ENCODE assay signal across 8 cellular contexts in genomic region chr2:234981197-234982095, GRCh38. TPM values are rescaled to one million over a fixed set of nuclear protein-coding genes. Genes with fewer than 3 reads are reported as not detected.
DNase-seq lines count a peak whose midpoint lies in the region; ATAC-seq and TF ChIP-seq lines count a peak whose summit lies in the region.

No MANE protein-coding gene starts in this region.

- CTCF ChIA-PET in T-cell (lab: Charles Lee) = no interaction called here

- ATAC-seq in T-cell (replicated peaks in 1 of 4) (no peak), HG03571 (IDR thresholded peaks at IDR 0.05; ENCODE audit: unreplicated experiment) (no peak)

- H3K9me3 Mint-ChIP-seq in endothelial cell (ENCODE audit: unreplicated experiment) (no peaks in the 10 kb centered on the region), T-cell (peaks cover 0 to 3% (median 0%) of the 10 kb centered on the region in 3 donors)

- DNase-seq in AG09309 (ENCODE audit: low read depth) (peak; percentile 98), NCI-H2029 (lab: John Stamatoyannopoulos, UW) (peak; percentile 22), endothelial cell (ENCODE audit: low spot score) (peak; percentile 65), mucosa of gallbladder (ENCODE audit: low spot score) (peak; percentile 54), T-cell (no peak), erythroblast (lab: John Stamatoyannopoulos, UW) (no peak)
- DNase-seq in stimulated activated naive CD4-positive, alpha-beta T cell (lab: John Stamatoyannopoulos, UW) = no peak

- peak overlapping the region; percentile 86 for H3K4me3 Mint-ChIP-seq in endothelial cell (ENCODE audit: unreplicated experiment)
- H3K4me3 Mint-ChIP-seq in T-cell = no peak overlapping the region

- peaks cover 11% of the 10 kb centered on the region for H3K27me3 Mint-ChIP-seq in endothelial cell (ENCODE audit: unreplicated experiment)
- H3K27me3 Mint-ChIP-seq in T-cell = peaks cover 0 to 7% of the 10 kb centered on the region in 2 donors

- POLR2A ChIA-PET in T-cell (lab: Charles Lee) = no interaction called here

- peak overlapping the region; percentile 99 for H3K27ac Mint-ChIP-seq in endothelial cell (ENCODE audit: unreplicated experiment)
- no peak overlapping the region for H3K27ac Mint-ChIP-seq in T-cell

- H3K36me3 Mint-ChIP-seq in endothelial cell (ENCODE audit: low read depth, unreplicated experiment) (peaks cover 8% of the 10 kb centered on the region), T-cell (no peaks in the 10 kb centered on the region)

- H3K4me3 ChIP-seq in AG09309 (ENCODE audit: control insufficient read depth, low read depth, low read length) = no peak overlapping the region

- TF ChIP-seq CTCF in AG09309 (IDR thresholded peaks at IDR 0.05; ENCODE audit: control insufficient read depth, insufficient read depth, low read depth, low read length, missing control alignments) (peak; percentile 29), endothelial cell (IDR thresholded peaks at IDR 0.05; ENCODE audit: unreplicated experiment) (no peak)

- H3K4me1 Mint-ChIP-seq in endothelial cell (ENCODE audit: unreplicated experiment) (peaks cover 83% of the 10 kb centered on the region), T-cell (peaks cover 0 to 4% (median 0%) of the 10 kb centered on the region in 3 donors)

- no peak for TF ChIP-seq POLR2A in erythroblast (IDR thresholded peaks at IDR 0.05; ENCODE audit: low read length)

RNA-seq across cellular contexts. Expression of gene SH3BP4, which starts 29.6 kb away (rescaled TPM):
- 58.6 TPM for total RNA-seq in endothelial cell (ENCODE audit: unreplicated experiment)
- total RNA-seq in mucosa of gallbladder = 51.7 TPM
- 1 to 10 TPM in 1 of 5 donors, under 1 TPM in 4; 0.14 to 1.3 (median 0.50) TPM for total RNA-seq in T-cell

Comparison
In these comparisons a context has a peak if more than half of its experiments do, and no peak if none do; other contexts are left out.
1. DNase-seq: peak in AG09309 (single experiment), NCI-H2029 (single experiment), endothelial cell (single experiment) and mucosa of gallbladder (single experiment); none in T-cell (0 of 34), erythroblast (0 of 2) and stimulated activated naive CD4-positive, alpha-beta T cell (0 of 6).
2. RNA of gene SH3BP4, which starts 29.6 kb away (total RNA-seq): 58.6 TPM in endothelial cell (single experiment) and 51.7 TPM in mucosa of gallbladder (single experiment); 0.14 to 1.3 TPM in T-cell; every median in the first group is over 10 times any median in the second.